In genomic region chr11:1878134-1879031, GRCh38 we compare ENCODE assay signal across 1 cellular context.
TF ChIP-seq lines count a peak whose summit lies in the region.

No MANE protein-coding gene starts in this region.

TF ChIP-seq in HepG2, 621 proteins besides CTCF, POLR2A, EP300 and RAD21:
- TF ChIP-seq YY1 (IDR thresholded peaks at IDR 0.05; ENCODE audit: insufficient read depth, insufficient replicate concordance, low read depth, low read length) = no peak
- TF ChIP-seq ZSCAN12 (CRISPR knock-in tag; IDR thresholded peaks at IDR 0.05) = no peak
- TF ChIP-seq RFX5 (IDR thresholded peaks at IDR 0.05; ENCODE audit: low read depth, low read length) = no peak
- TF ChIP-seq ZNF414 (CRISPR knock-in tag; IDR thresholded peaks at IDR 0.05) = no peak
- TF ChIP-seq TMF1 (CRISPR knock-in tag; IDR thresholded peaks at IDR 0.05; ENCODE audit: low read depth) = no peak
- TF ChIP-seq MXD3 (CRISPR knock-in tag; IDR thresholded peaks at IDR 0.05) = no peak
- no peak for TF ChIP-seq ZFX (CRISPR knock-in tag; IDR thresholded peaks at IDR 0.05; ENCODE audit: low read depth)
- TF ChIP-seq ZNF44 (CRISPR knock-in tag; IDR thresholded peaks at IDR 0.05) = no peak
- TF ChIP-seq RXRA (CRISPR knock-in tag; IDR thresholded peaks at IDR 0.05) = no peak
- TF ChIP-seq CBFB (CRISPR knock-in tag; IDR thresholded peaks at IDR 0.05) = no peak
- no peak for TF ChIP-seq ZNF234 (CRISPR knock-in tag; conservative IDR thresholded peaks at IDR 0.05)
- no peak for TF ChIP-seq ZNF230 (CRISPR knock-in tag; IDR thresholded peaks at IDR 0.05)
- no peak for TF ChIP-seq SMARCE1 (IDR thresholded peaks at IDR 0.05; ENCODE audit: borderline replicate concordance)
- no peak for TF ChIP-seq JUNB (CRISPR knock-in tag; IDR thresholded peaks at IDR 0.05; ENCODE audit: borderline replicate concordance)
- no peak for TF ChIP-seq SP140L (CRISPR knock-in tag; IDR thresholded peaks at IDR 0.05; ENCODE audit: borderline replicate concordance)
- no peak for TF ChIP-seq CAMTA2 (CRISPR knock-in tag; IDR thresholded peaks at IDR 0.05; ENCODE audit: borderline replicate concordance)
